Comparison of ENCODE assay signal across 36 cellular contexts in genomic region chr12:105449406-105449805, GRCh38.
"Had no signal": no experiment of that assay in that cellular context is flagged by ENCODE, and none has a peak within 500 bp of the region (broad histone marks: within the 10 kb centered on the region; RNA-seq: fewer than 3 reads in every experiment).

No MANE protein-coding gene starts in this region.

- H3K9me3 ChIP-seq: Peyer's patch had no signal

- H3K4me3 Mint-ChIP-seq: activated B cell treated with CpG ODN at 0.5 μM for 24 hours; activated CD4-positive, alpha-beta memory T cell treated with anti-CD3 and anti-CD28 coated beads, Interleukin-2, amount 10 ng/mL, durations not matched to agents 7 days and 5 days; activated CD8-positive, alpha-beta memory T cell treated with anti-CD3 and anti-CD28 coated beads, Interleukin-2, amount 10 ng/mL, durations not matched to agents 7 days and 5 days; activated naive CD4-positive, alpha-beta T cell treated with anti-CD3 and anti-CD28 coated beads, Interleukin-2, amount 10 ng/mL, durations not matched to agents 7 days and 5 days; activated naive CD8-positive, alpha-beta T cell; activated naive CD8-positive, alpha-beta T cell treated with anti-CD3 and anti-CD28 coated beads, Interleukin-2, amount 50 U/mL, for 24 hours had no signal

- ATAC-seq: activated CD8-positive, alpha-beta memory T cell treated with anti-CD3 and anti-CD28 coated beads, Interleukin-2, amount 10 ng/mL, durations not matched to agents 7 days and 5 days; activated naive CD8-positive, alpha-beta T cell treated with anti-CD3 and anti-CD28 coated beads, Interleukin-2, amount 50 U/mL, for 24 hours; PC-3; Right ventricle myocardium inferior; SK-N-SH treated with all-trans-retinoic acid at 6 μM for 48 hours had no signal

- DNase-seq: activated B cell treated with CpG ODN at 0.5 μM for 24 hours; activated CD4-positive, alpha-beta memory T cell treated with anti-CD3 and anti-CD28 coated beads, Interleukin-2, amount 10 ng/mL, durations not matched to agents 7 days and 5 days; activated CD4-positive, alpha-beta T cell treated with anti-CD3 and anti-CD28 coated beads for 1 hour; activated CD4-positive, alpha-beta T cell treated with anti-CD3 and anti-CD28 coated beads for 48 hours; activated CD8-positive, alpha-beta memory T cell treated with anti-CD3 and anti-CD28 coated beads for 24 hours; activated CD8-positive, alpha-beta memory T cell treated with anti-CD3 and anti-CD28 coated beads, Interleukin-2, amount 10 ng/mL, durations not matched to agents 7 days and 5 days; activated CD8-positive, alpha-beta memory T cell treated with anti-CD3 and anti-CD28 coated beads, Interleukin-2, amount 50 U/mL, for 48 hours; activated effector memory CD4-positive, alpha-beta T cell treated with Interleukin-2 at 50 U/mL for 16 hours; activated naive CD4-positive, alpha-beta T cell treated with anti-CD3 and anti-CD28 coated beads, Interleukin-2, amount 10 ng/mL, durations not matched to agents 7 days and 5 days; activated naive CD8-positive, alpha-beta T cell treated with anti-CD3 and anti-CD28 coated beads, Interleukin-2, amount 50 U/mL, for 24 hours; activated T-cell treated with anti-CD3 and anti-CD28 coated beads, Interleukin-2, amount 50 U/mL, for 48 hours; anterior cingulate cortex; NCI-H1105; NCI-H1417 treated with DMSO at 0.1 percent for 48 hours; NCI-H187 treated with DMSO at 0.1 percent for 48 hours; NCI-H2081; NCI-H2171 treated with DMSO at 0.1 percent for 48 hours; NCI-H226; NCI-H510A; NCI-H526; NCI-H748 treated with DMSO at 0.1 percent for 48 hours; NK-92 treated with Interleukin-12 subunit alpha and Interleukin-12 subunit beta, amount 100 ng/mL, for 24 hours; PC-3; Peyer's patch; SIG-M5; SW 1271; T-helper 1 cell; T-helper 2 cell; T-helper 9 cell had no signal

- H3K27ac Mint-ChIP-seq: activated B cell treated with CpG ODN at 0.5 μM for 24 hours; activated CD4-positive, alpha-beta memory T cell treated with anti-CD3 and anti-CD28 coated beads, Interleukin-2, amount 10 ng/mL, durations not matched to agents 7 days and 5 days; activated CD8-positive, alpha-beta memory T cell treated with anti-CD3 and anti-CD28 coated beads, Interleukin-2, amount 10 ng/mL, durations not matched to agents 7 days and 5 days; activated naive CD4-positive, alpha-beta T cell treated with anti-CD3 and anti-CD28 coated beads, Interleukin-2, amount 10 ng/mL, durations not matched to agents 7 days and 5 days; activated naive CD8-positive, alpha-beta T cell; activated naive CD8-positive, alpha-beta T cell treated with anti-CD3 and anti-CD28 coated beads, Interleukin-2, amount 50 U/mL, for 24 hours had no signal

- H3K4me2 ChIP-seq: KMS-11 had no signal

- H3K9me3 Mint-ChIP-seq: activated B cell treated with CpG ODN at 0.5 μM for 24 hours; activated CD4-positive, alpha-beta memory T cell treated with anti-CD3 and anti-CD28 coated beads, Interleukin-2, amount 10 ng/mL, durations not matched to agents 7 days and 5 days; activated naive CD4-positive, alpha-beta T cell treated with anti-CD3 and anti-CD28 coated beads, Interleukin-2, amount 10 ng/mL, durations not matched to agents 7 days and 5 days; activated naive CD8-positive, alpha-beta T cell treated with anti-CD3 and anti-CD28 coated beads, Interleukin-2, amount 50 U/mL, for 24 hours had no signal

- H3K27ac ChIP-seq: cardiac muscle cell, KMS-11, Peyer's patch, RWPE1, VCaP had no signal

- H3K9ac ChIP-seq: KMS-11 had no signal

- H3K4me3 ChIP-seq: cardiac muscle cell, Peyer's patch had no signal

- H3K4me1 ChIP-seq: Peyer's patch had no signal

- H3K27me3 ChIP-seq: cardiac muscle cell, Peyer's patch had no signal

- H3K4me1 Mint-ChIP-seq: activated B cell treated with CpG ODN at 0.5 μM for 24 hours; activated CD4-positive, alpha-beta memory T cell treated with anti-CD3 and anti-CD28 coated beads, Interleukin-2, amount 10 ng/mL, durations not matched to agents 7 days and 5 days; activated CD8-positive, alpha-beta memory T cell treated with anti-CD3 and anti-CD28 coated beads, Interleukin-2, amount 10 ng/mL, durations not matched to agents 7 days and 5 days; activated naive CD4-positive, alpha-beta T cell treated with anti-CD3 and anti-CD28 coated beads, Interleukin-2, amount 10 ng/mL, durations not matched to agents 7 days and 5 days; activated naive CD8-positive, alpha-beta T cell treated with anti-CD3 and anti-CD28 coated beads, Interleukin-2, amount 50 U/mL, for 24 hours had no signal

- H3K36me3 Mint-ChIP-seq: activated CD8-positive, alpha-beta memory T cell treated with anti-CD3 and anti-CD28 coated beads, Interleukin-2, amount 10 ng/mL, durations not matched to agents 7 days and 5 days; activated naive CD4-positive, alpha-beta T cell treated with anti-CD3 and anti-CD28 coated beads, Interleukin-2, amount 10 ng/mL, durations not matched to agents 7 days and 5 days; activated naive CD8-positive, alpha-beta T cell had no signal

- H3K36me3 ChIP-seq: cardiac muscle cell, Peyer's patch had no signal
